8 cellular contexts compared by ENCODE assay signal in the genomic region with DNA sequence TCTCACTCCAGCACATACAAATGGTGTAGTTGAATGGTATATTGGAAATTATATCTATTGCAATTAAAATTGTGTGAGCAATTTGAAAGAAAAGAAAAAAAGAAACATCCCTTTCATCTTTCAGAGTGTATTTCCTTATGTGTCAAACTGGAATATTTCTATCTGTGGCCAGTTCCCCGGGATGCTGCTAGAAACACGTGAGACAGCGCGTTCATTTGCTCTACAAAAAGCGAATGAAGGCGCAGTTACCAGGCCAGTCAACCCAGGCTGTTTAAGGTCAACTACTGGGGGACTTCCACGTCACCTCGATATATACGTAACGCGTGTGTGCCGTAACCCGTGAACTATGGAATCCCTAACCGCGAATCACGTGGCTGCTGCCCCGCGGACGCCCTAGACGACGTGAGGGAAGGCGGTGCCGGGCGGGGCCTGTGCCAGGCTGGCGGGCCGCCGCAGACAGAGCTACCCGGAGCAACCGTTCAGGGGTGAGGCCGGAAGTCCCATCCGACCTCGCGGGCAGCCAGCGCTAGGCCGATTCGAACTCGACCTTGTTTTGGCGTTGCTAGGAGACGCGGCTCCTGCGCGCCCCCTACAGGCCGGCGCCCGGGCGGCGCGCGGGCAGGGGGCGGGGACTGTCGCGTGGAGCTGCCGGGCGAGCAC. TPM values are rescaled to one million over a fixed set of nuclear protein-coding genes. Genes with fewer than 3 reads are reported as not detected.
DNase-seq lines count a peak whose midpoint lies in the region; ATAC-seq and TF ChIP-seq lines count a peak whose summit lies in the region.

No MANE protein-coding gene starts in this region.

- H3K4me1 Mint-ChIP-seq in neural progenitor cell: peaks cover 23% of the 10 kb centered on the region

- peak overlapping the region; percentile 86 for H3K4me2 ChIP-seq in neural progenitor cell

- H3K27ac Mint-ChIP-seq in neural progenitor cell: peak overlapping the region; percentile 67

- no peak overlapping the region for H3K9ac ChIP-seq in neural progenitor cell

- H4K20me1 ChIP-seq in neural progenitor cell (ENCODE audit: low read depth): peaks cover 8% of the 10 kb centered on the region

- H3K27ac ChIP-seq in foreskin keratinocyte (peak overlapping the region; percentile 21), neural progenitor cell (no peak overlapping the region)

- H3K27me3 ChIP-seq in foreskin keratinocyte (no peaks in the 10 kb centered on the region), neural progenitor cell (peaks cover 7% of the 10 kb centered on the region)

- peaks cover 10% of the 10 kb centered on the region for H3F3A ChIP-seq in neural progenitor cell (ENCODE audit: low read depth)

- H3K79me2 ChIP-seq in neural progenitor cell (ENCODE audit: low read depth): peaks cover 38% of the 10 kb centered on the region

- DNase-seq in EL (peak; percentile 91), H4 (ENCODE audit: low spot score) (peak; percentile 100), SHP77 (lab: John Stamatoyannopoulos, UW) (peak; percentile 99), activated gamma-delta T cell (lab: John Stamatoyannopoulos, UW) (peak; percentile 98), foreskin keratinocyte (peak; percentile 81 to 89), neural progenitor cell (ENCODE audit: low spot score) (peak; percentile 82), stromal cell of bone marrow (ENCODE audit: low read depth) (peak; percentile 73)

- peaks cover 16% of the 10 kb centered on the region for H3K36me3 Mint-ChIP-seq in neural progenitor cell

- peak; percentile 87 for TF ChIP-seq CTCF in LNCAP (IDR thresholded peaks at IDR 0.05)
- peak; percentile 98 for TF ChIP-seq CTCF in foreskin keratinocyte (conservative IDR thresholded peaks at IDR 0.05)
- TF ChIP-seq CTCF in neural progenitor cell (IDR thresholded peaks at IDR 0.05): peak; percentile 81

- peak overlapping the region; percentile 94 for H2AFZ ChIP-seq in neural progenitor cell (replicated peaks)

- peaks cover 3% of the 10 kb centered on the region for H3K27me3 Mint-ChIP-seq in neural progenitor cell (ENCODE audit: insufficient read depth, low read depth)

- peak overlapping the region; percentile 99 for H3K4me3 Mint-ChIP-seq in neural progenitor cell

- no peaks in the 10 kb centered on the region for H3K9me3 ChIP-seq in neural progenitor cell (ENCODE audit: low read depth)

- peaks cover 6% of the 10 kb centered on the region for H3K9me3 Mint-ChIP-seq in neural progenitor cell

- peak overlapping the region; percentile 75 for H3K4me3 ChIP-seq in neural progenitor cell

- H3K36me3 ChIP-seq in neural progenitor cell: no peaks in the 10 kb centered on the region

- peaks cover 14% of the 10 kb centered on the region for H3K4me1 ChIP-seq in foreskin keratinocyte
- peaks cover 27% of the 10 kb centered on the region for H3K4me1 ChIP-seq in neural progenitor cell

- peak; percentile 84 for ATAC-seq in foreskin keratinocyte

RNA-seq across cellular contexts. Expression of a gene that starts 1.1 kb away (rescaled TPM):
- total RNA-seq in H4 (2014; rRNA removed; shearing (Covaris generic)): 139 and 154 TPM in 2 replicates
- 14.0 and 15.3 TPM in 2 replicates for total RNA-seq in foreskin keratinocyte
- polyA plus RNA-seq in foreskin keratinocyte: 11.0 and 15.0 TPM in 2 replicates
- 36.4 and 43.5 TPM in 2 replicates for total RNA-seq in neural progenitor cell (ENCODE audit: low replicate concordance)
